22 cellular contexts compared by ENCODE assay signal in the genomic region with DNA sequence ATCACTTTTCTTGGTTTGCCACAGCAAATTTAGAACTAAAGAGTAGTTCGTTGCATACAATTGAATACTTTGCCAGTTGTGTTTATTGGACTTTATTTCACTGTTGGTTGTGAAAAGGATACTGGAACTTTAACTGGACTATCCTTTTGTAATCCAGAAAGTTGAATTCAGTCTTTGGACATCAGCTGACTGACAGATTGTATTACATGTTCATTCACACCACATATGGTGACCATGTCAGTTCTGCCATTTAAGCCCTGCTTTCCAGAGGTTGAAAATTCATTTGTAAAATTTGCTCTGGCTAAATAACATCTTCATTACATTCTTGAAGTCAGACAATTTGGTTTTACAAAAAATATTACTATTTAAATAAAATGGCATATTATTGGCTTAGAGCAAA.
DNase-seq lines count a peak whose midpoint lies in the region; ATAC-seq and TF ChIP-seq lines count a peak whose summit lies in the region.
"Had no signal": no experiment of that assay in that cellular context is flagged by ENCODE, and none has a peak within 500 bp of the region (broad histone marks: within the 10 kb centered on the region; RNA-seq: fewer than 3 reads in every experiment).

No MANE protein-coding gene starts in this region.

- no peak overlapping the region for H3K4me3 ChIP-seq in left ventricle myocardium inferior
- H3K4me3 ChIP-seq in psoas muscle: no peak overlapping the region
- H3K4me3 ChIP-seq: A549; BLaER1 treated with 17β-estradiol and CSF1 and Interleukin-3, amounts not matched to agents 10 nM and 100 nM had no signal

- 30 to 59% (median 33%) methylated on average over 1 of the region's 1 CpG for WGBS in psoas muscle, 3 donors

- peaks cover 55% of the 10 kb centered on the region for H3K36me3 ChIP-seq in left ventricle myocardium inferior
- peaks cover 0 to 75% of the 10 kb centered on the region in 2 donors for H3K36me3 ChIP-seq in psoas muscle (ENCODE audit: insufficient read depth in 1 of 2, low read depth in 1 of 2)

- CTCF ChIA-PET in activated CD8-positive, alpha-beta T cell treated with anti-CD3 and anti-CD28 coated beads, Interleukin-2, amount 10 ng/mL, durations not matched to agents 7 days and 5 days (lab: Charles Lee): no interaction called here

- POLR2A ChIA-PET in activated CD8-positive, alpha-beta T cell treated with anti-CD3 and anti-CD28 coated beads, Interleukin-2, amount 10 ng/mL, durations not matched to agents 7 days and 5 days (lab: Charles Lee): no interaction called here

- H3K27ac ChIP-seq in left ventricle myocardium inferior (replicated peaks) (peak overlapping the region; percentile 28), psoas muscle (no peak overlapping the region)
- H3K27ac ChIP-seq: 22Rv1; A549; BLaER1 treated with 17β-estradiol and CSF1 and Interleukin-3, amounts not matched to agents 10 nM and 100 nM had no signal

- no peaks in the 10 kb centered on the region for H3K27me3 Mint-ChIP-seq in activated CD8-positive, alpha-beta T cell treated with anti-CD3 and anti-CD28 coated beads, Interleukin-2, amount 10 ng/mL, durations not matched to agents 7 days and 5 days (ENCODE audit: low read depth)
- H3K27me3 Mint-ChIP-seq: B cell; CD4-positive, alpha-beta memory T cell; CD4-positive, CD25-positive, alpha-beta regulatory T cell; CD8-positive, alpha-beta memory T cell had no signal

- H3K4me3 Mint-ChIP-seq in activated CD8-positive, alpha-beta T cell treated with anti-CD3 and anti-CD28 coated beads, Interleukin-2, amount 10 ng/mL, durations not matched to agents 7 days and 5 days: no peak overlapping the region
- H3K4me3 Mint-ChIP-seq: B cell; CD14-positive monocyte; CD4-positive, alpha-beta memory T cell; CD4-positive, CD25-positive, alpha-beta regulatory T cell; CD8-positive, alpha-beta memory T cell had no signal

- H3K4me1 ChIP-seq in left ventricle myocardium inferior (peaks cover 32% of the 10 kb centered on the region), psoas muscle (no peaks in the 10 kb centered on the region)
- H3K4me1 ChIP-seq: A549; BLaER1 treated with 17β-estradiol and CSF1 and Interleukin-3, amounts not matched to agents 10 nM and 100 nM had no signal

- ATAC-seq in left ventricle myocardium superior (no peak), psoas muscle (peak in 3 of 4 donors; percentile 31 to 62 (median 61))
- ATAC-seq in activated CD8-positive, alpha-beta T cell treated with anti-CD3 and anti-CD28 coated beads, Interleukin-2, amount 10 ng/mL, durations not matched to agents 7 days and 5 days: no peak
- ATAC-seq: A549 had no signal

- H3K9me3 ChIP-seq in left ventricle myocardium inferior (replicated peaks) (no peaks in the 10 kb centered on the region), psoas muscle (no peaks in the 10 kb centered on the region)
- H3K9me3 ChIP-seq: A549; BLaER1 treated with 17β-estradiol and CSF1 and Interleukin-3, amounts not matched to agents 10 nM and 100 nM had no signal

- no peaks in the 10 kb centered on the region for H3K27me3 ChIP-seq in left ventricle myocardium inferior (ENCODE audit: low read depth)
- H3K27me3 ChIP-seq in psoas muscle (ENCODE audit: insufficient read depth in 3 of 3, low read length in 2 of 3): no peaks in the 10 kb centered on the region
- H3K27me3 ChIP-seq: BLaER1 treated with 17β-estradiol and CSF1 and Interleukin-3, amounts not matched to agents 10 nM and 100 nM had no signal

- no peak for TF ChIP-seq CTCF in left ventricle myocardium inferior (IDR thresholded peaks at IDR 0.05; ENCODE audit: borderline replicate concordance)
- TF ChIP-seq CTCF in psoas muscle (IDR thresholded peaks at IDR 0.05): no peak

- H3K27ac Mint-ChIP-seq in activated CD8-positive, alpha-beta T cell treated with anti-CD3 and anti-CD28 coated beads, Interleukin-2, amount 10 ng/mL, durations not matched to agents 7 days and 5 days: no peak overlapping the region
- H3K27ac Mint-ChIP-seq: B cell; CD14-positive monocyte; CD4-positive, alpha-beta memory T cell; CD4-positive, CD25-positive, alpha-beta regulatory T cell; CD8-positive, alpha-beta memory T cell had no signal

- H3K36me3 Mint-ChIP-seq in activated CD8-positive, alpha-beta T cell treated with anti-CD3 and anti-CD28 coated beads, Interleukin-2, amount 10 ng/mL, durations not matched to agents 7 days and 5 days (ENCODE audit: low read depth): peaks cover 42% of the 10 kb centered on the region

- H3K9me3 Mint-ChIP-seq in activated CD8-positive, alpha-beta T cell treated with anti-CD3 and anti-CD28 coated beads, Interleukin-2, amount 10 ng/mL, durations not matched to agents 7 days and 5 days (ENCODE audit: insufficient read depth): no peaks in the 10 kb centered on the region
- H3K9me3 Mint-ChIP-seq: CD4-positive, alpha-beta memory T cell; CD4-positive, CD25-positive, alpha-beta regulatory T cell; CD8-positive, alpha-beta memory T cell had no signal

- DNase-seq in left ventricle myocardium inferior: no peak
- no peak for DNase-seq in left ventricle myocardium superior
- DNase-seq in fibroblast of gingiva (ENCODE audit: low read depth): peak; percentile 14
- no peak for DNase-seq in psoas muscle
- DNase-seq in NCI-H2227 (lab: John Stamatoyannopoulos, UW; ENCODE audit: unreplicated experiment): no peak
- no peak for DNase-seq in activated CD8-positive, alpha-beta T cell treated with anti-CD3 and anti-CD28 coated beads, Interleukin-2, amount 10 ng/mL, durations not matched to agents 7 days and 5 days
- no peak for DNase-seq in DMS79 (lab: John Stamatoyannopoulos, UW)
- DNase-seq: AML-193; CD4-positive, alpha-beta memory T cell; CD4-positive, CD25-positive, alpha-beta regulatory T cell; CD8-positive, alpha-beta memory T cell; COR-L47; DMS 273 treated with DMSO at 0.1 percent for 48 hours; DMS153; DMS53; DMS79 treated with DMSO at 0.1 percent for 48 hours; GF-D8 had no signal

- H3K4me1 Mint-ChIP-seq in activated CD8-positive, alpha-beta T cell treated with anti-CD3 and anti-CD28 coated beads, Interleukin-2, amount 10 ng/mL, durations not matched to agents 7 days and 5 days (ENCODE audit: low read depth): no peaks in the 10 kb centered on the region
- H3K4me1 Mint-ChIP-seq: B cell; CD14-positive monocyte; CD4-positive, alpha-beta memory T cell; CD8-positive, alpha-beta memory T cell had no signal

- intact Hi-C loops in left ventricle myocardium inferior (cut with micrococcal nuclease): no loop called here
- intact Hi-C loops in left ventricle myocardium superior (cut with micrococcal nuclease): no loop called here
- intact Hi-C loops in psoas muscle (cut with DNase I): no loop called here

Comparison
In these comparisons a context has a peak if more than half of its experiments do, and no peak if none do; other contexts are left out.
1. ATAC-seq: peak in psoas muscle (3 of 4); none in left ventricle myocardium superior (single experiment) and activated CD8-positive, alpha-beta T cell treated with anti-CD3 and anti-CD28 coated beads, Interleukin-2, amount 10 ng/mL, durations not matched to agents 7 days and 5 days (single experiment).